Comparison of ENCODE assay signal across 8 cellular contexts in genomic region chr11:110908401-110909106, GRCh38.
DNase-seq lines count a peak whose midpoint lies in the region; ATAC-seq and TF ChIP-seq lines count a peak whose summit lies in the region.

No MANE protein-coding gene starts in this region.

- H3K36me3 ChIP-seq in MG63: no peaks in the 10 kb centered on the region
- no peaks in the 10 kb centered on the region for H3K36me3 ChIP-seq in osteoblast (ENCODE audit: insufficient read depth, low read length)
- no peaks in the 10 kb centered on the region for H3K36me3 ChIP-seq in H7 (replicated peaks; ENCODE audit: control insufficient read depth, insufficient read depth, low read length)

- no peak for ATAC-seq in HG03439 (IDR thresholded peaks at IDR 0.05; ENCODE audit: unreplicated experiment)
- ATAC-seq in HG03378 (IDR thresholded peaks at IDR 0.05; ENCODE audit: unreplicated experiment): no peak

- H3K79me2 ChIP-seq in osteoblast (ENCODE audit: insufficient read depth, low read length): no peaks in the 10 kb centered on the region

- H3K27me3 ChIP-seq in MG63 (no peaks in the 10 kb centered on the region), osteoblast (ENCODE audit: insufficient read depth, low read length) (no peaks in the 10 kb centered on the region), H7 (ENCODE audit: control insufficient read depth, insufficient read depth, low read length) (no peaks in the 10 kb centered on the region)

- peak overlapping the region; percentile 75 for H3K27ac ChIP-seq in osteoblast (ENCODE audit: low read depth, low read length)

- peak overlapping the region; percentile 14 for H3K4me2 ChIP-seq in osteoblast (ENCODE audit: insufficient read depth, low read length)

- TF ChIP-seq CTCF in epithelial cell of esophagus (IDR thresholded peaks at IDR 0.05; ENCODE audit: insufficient read depth, low read depth, low read length, missing control alignments) (no peak), osteoblast (IDR thresholded peaks at IDR 0.05; ENCODE audit: extremely low read depth, low read depth, low read length) (no peak)

- no peak overlapping the region for H2AFZ ChIP-seq in osteoblast (ENCODE audit: low read length)

- H3K4me1 ChIP-seq in osteoblast (ENCODE audit: insufficient read depth, low read length): peaks cover 8% of the 10 kb centered on the region

- H3K4me3 ChIP-seq in MG63 (no peak overlapping the region), epithelial cell of esophagus (ENCODE audit: low read length) (no peak overlapping the region), osteoblast (ENCODE audit: insufficient read depth, low read length) (no peak overlapping the region), H7 (ENCODE audit: insufficient read depth, low read depth, low read length) (no peak overlapping the region)

- H4K20me1 ChIP-seq in osteoblast (ENCODE audit: insufficient read depth, low read length): no peaks in the 10 kb centered on the region

- DNase-seq in DMS53 (lab: John Stamatoyannopoulos, UW): peak; percentile 46
- no peak for DNase-seq in DMS53 treated with DMSO at 0.1 percent for 48 hours (lab: John Stamatoyannopoulos, UW; ENCODE audit: unreplicated experiment)
- peak; percentile 13 for DNase-seq in MG63
- DNase-seq in epithelial cell of esophagus (ENCODE audit: low read depth): peak; percentile 71
- no peak for DNase-seq in osteoblast (ENCODE audit: insufficient read length, low spot score, missing footprints)
- no peak for DNase-seq in H7

- H3K9me3 ChIP-seq in MG63 (no peaks in the 10 kb centered on the region), osteoblast (ENCODE audit: low read depth, low read length) (no peaks in the 10 kb centered on the region)

Comparison
In these comparisons a context has a peak if more than half of its experiments do, and no peak if none do; other contexts are left out.
1. DNase-seq: peak in DMS53 (single experiment), MG63 (single experiment) and epithelial cell of esophagus (single experiment); none in DMS53 treated with DMSO at 0.1 percent for 48 hours (single experiment), osteoblast (single experiment) and H7 (single experiment).